18 cellular contexts compared by ENCODE assay signal in genomic region chr6:149425224-149425623, GRCh38. TPM values are rescaled to one million over a fixed set of nuclear protein-coding genes. Genes with fewer than 3 reads are reported as not detected.
A peak's percentile ranks its signal among the peaks of the same experiment; 100 is the strongest.
DNase-seq lines count a peak whose midpoint lies in the region; ATAC-seq, FAIRE-seq and TF ChIP-seq lines count a peak whose summit lies in the region.
"Had no signal": no experiment of that assay in that cellular context is flagged by ENCODE, and none has a peak within 500 bp of the region (broad histone marks: within the 10 kb centered on the region; RNA-seq: fewer than 3 reads in every experiment).

No MANE protein-coding gene starts in this region.

- ATAC-seq in IMR-90 (ENCODE audit: low read depth) (no peak), GM19023 (IDR thresholded peaks at IDR 0.05; ENCODE audit: unreplicated experiment) (no peak), left colon (no peak)
- ATAC-seq: HCT116, HepG2 had no signal

- H3K9me3 Mint-ChIP-seq in dendritic cell treated with granulocyte-macrophage colony-stimulating factor and Interleukin-4, amounts not matched to agents 40 ng/mL and 50 ng/mL, for 4 days, result no peaks in the 10 kb centered on the region
- H3K9me3 Mint-ChIP-seq: CD14-positive monocyte; CD4-positive, alpha-beta memory T cell had no signal

- CTCF ChIA-PET in IMR-90 (lab: Yijun Ruan, JAX), result no interaction called here

- no peak for TF ChIP-seq RAD21 in IMR-90 (IDR thresholded peaks at IDR 0.05; ENCODE audit: low read length)

- TF ChIP-seq CTCF in IMR-90 (conservative IDR thresholded peaks at IDR 0.05; ENCODE audit: low read depth, low read length), result no peak
- TF ChIP-seq CTCF in kidney (IDR thresholded peaks at IDR 0.05; ENCODE audit: borderline replicate concordance, extremely low read depth, insufficient read depth), result no peak

- H3K9me3 ChIP-seq in IMR-90 (ENCODE audit: control insufficient read depth, insufficient read depth, low read length) (no peaks in the 10 kb centered on the region), trophoblast cell (ENCODE audit: insufficient read depth, low read depth, low read length) (no peaks in the 10 kb centered on the region), kidney (ENCODE audit: control insufficient read depth in 1 of 2, low read length in 2 of 2) (no peaks in the 10 kb centered on the region)
- H3K9me3 ChIP-seq: BLaER1 had no signal

- dilution Hi-C loops in IMR-90 (cut with HindIII; ENCODE audit: low sequenced_read_pairs, unreplicated experiment), result no loop called here

- H3K79me1 ChIP-seq in IMR-90 (ENCODE audit: low read depth in 1 of 2, low read length in 2 of 2) (no peaks in the 10 kb centered on the region), trophoblast cell (ENCODE audit: low read length) (no peaks in the 10 kb centered on the region)

- H3K4me3 Mint-ChIP-seq in dendritic cell treated with granulocyte-macrophage colony-stimulating factor and Interleukin-4, amounts not matched to agents 40 ng/mL and 50 ng/mL, for 4 days, result no peak overlapping the region
- H3K4me3 Mint-ChIP-seq: CD14-positive monocyte; CD4-positive, alpha-beta memory T cell had no signal

- 100% methylated on average over 1 of the region's 8 CpGs; no CpG with 5 or more reads in 1 of the 2 experiments for WGBS in IMR-90 (ENCODE audit: extremely low coverage in 2 of 2, insufficient read length in 1 of 2), 2 experiments
- no CpG with 5 or more reads among the region's 8 CpGs for WGBS in trophoblast cell (ENCODE audit: extremely low coverage, insufficient coverage, insufficient read length)

- in situ Hi-C loops in IMR-90 (cut with MboI; ENCODE audit: low sequenced_read_pairs), result loop anchor here (5.0 to 10.0 kb wide), 3 partner anchors 343 to 840 kb away; no protein-coding TSS in a partner anchor

- no peaks in the 10 kb centered on the region for H3K36me3 Mint-ChIP-seq in dendritic cell treated with granulocyte-macrophage colony-stimulating factor and Interleukin-4, amounts not matched to agents 40 ng/mL and 50 ng/mL, for 4 days (ENCODE audit: low read depth)
- H3K36me3 Mint-ChIP-seq: CD14-positive monocyte; CD4-positive, alpha-beta memory T cell had no signal

- POLR2A ChIA-PET in IMR-90 (lab: Charles Lee; ENCODE audit: unreplicated experiment), result no interaction called here

- H3K9ac ChIP-seq in IMR-90 (ENCODE audit: low read depth, low read length), result no peak overlapping the region
- no peak overlapping the region for H3K9ac ChIP-seq in trophoblast cell (ENCODE audit: low read length)
- H3K9ac ChIP-seq in kidney (ENCODE audit: low read length in 2 of 2), result no peak overlapping the region
- H3K9ac ChIP-seq: BLaER1, GM23248 had no signal

- no peak overlapping the region for H3K4me2 ChIP-seq in IMR-90 (ENCODE audit: low read depth, low read length)
- no peak overlapping the region for H3K4me2 ChIP-seq in trophoblast cell (ENCODE audit: low read length)
- H3K4me2 ChIP-seq: BLaER1 had no signal

- H4K5ac ChIP-seq in IMR-90 (ENCODE audit: low read depth, low read length), result no peak overlapping the region

- BruUV-seq in IMR-90 (replicated peaks; lab: Mats Ljungman, UMichigan), result no TSS peak

- no peak overlapping the region for H3K14ac ChIP-seq in IMR-90 (replicated peaks; ENCODE audit: low read depth, low read length)
- no peak overlapping the region for H3K14ac ChIP-seq in trophoblast cell (ENCODE audit: low read length)

- TF ChIP-seq POLR2A in IMR-90 (IDR thresholded peaks at IDR 0.05; ENCODE audit: low read depth, low read length), result no peak

- H3K4me1 Mint-ChIP-seq in dendritic cell treated with granulocyte-macrophage colony-stimulating factor and Interleukin-4, amounts not matched to agents 40 ng/mL and 50 ng/mL, for 4 days (ENCODE audit: low read depth), result peaks cover 10% of the 10 kb centered on the region

- H3K27ac Mint-ChIP-seq in dendritic cell treated with granulocyte-macrophage colony-stimulating factor and Interleukin-4, amounts not matched to agents 40 ng/mL and 50 ng/mL, for 4 days, result peak overlapping the region; percentile 85
- H3K27ac Mint-ChIP-seq: CD14-positive monocyte had no signal

- no peak overlapping the region for H2AK9ac ChIP-seq in IMR-90 (replicated peaks; ENCODE audit: low read depth, low read length, poor library complexity)

- no peaks in the 10 kb centered on the region for H3K27me3 Mint-ChIP-seq in dendritic cell treated with granulocyte-macrophage colony-stimulating factor and Interleukin-4, amounts not matched to agents 40 ng/mL and 50 ng/mL, for 4 days
- H3K27me3 Mint-ChIP-seq: CD4-positive, alpha-beta memory T cell had no signal

- H3K36me3 ChIP-seq in IMR-90 (ENCODE audit: control insufficient read depth, insufficient read depth, low read length), result no peaks in the 10 kb centered on the region
- no peaks in the 10 kb centered on the region for H3K36me3 ChIP-seq in trophoblast cell (ENCODE audit: control insufficient read depth in 1 of 2, insufficient read depth in 2 of 2, low read length in 2 of 2)
- H3K36me3 ChIP-seq in kidney (ENCODE audit: control insufficient read depth in 1 of 2, insufficient read depth in 2 of 2, low read length in 2 of 2), result no peaks in the 10 kb centered on the region
- H3K36me3 ChIP-seq: BLaER1 had no signal

- no peak overlapping the region for H4K91ac ChIP-seq in IMR-90 (ENCODE audit: insufficient read depth, low read depth, low read length)
- H4K91ac ChIP-seq in trophoblast cell (ENCODE audit: low read depth, low read length), result no peak overlapping the region

- H3K9me1 ChIP-seq in IMR-90 (ENCODE audit: insufficient read depth, low read length), result no peaks in the 10 kb centered on the region

- intact Hi-C loops in IMR-90 (cut with micrococcal nuclease), result no loop called here
- intact Hi-C loops in dendritic cell treated with granulocyte-macrophage colony-stimulating factor and Interleukin-4, amounts not matched to agents 40 ng/mL and 50 ng/mL, for 4 days (cut with micrococcal nuclease), result no loop called here
- intact Hi-C loops in kidney (cut with DNase I), result loop anchor here (10.0 kb wide), 1 partner anchor 340 kb away; no protein-coding TSS in a partner anchor
- intact Hi-C loops in left colon (cut with DNase I, micrococcal nuclease), result loop anchor here in 1 of 2 donors (10.0 kb wide), 1 partner anchor 340 kb away; no protein-coding TSS in a partner anchor

- H3K56ac ChIP-seq in IMR-90 (ENCODE audit: extremely low read depth, insufficient read depth, low read length), result no peak overlapping the region

- no peak overlapping the region for H3K27ac ChIP-seq in IMR-90 (ENCODE audit: insufficient read depth, low read length)
- no peak overlapping the region for H3K27ac ChIP-seq in trophoblast cell (ENCODE audit: low read depth, low read length)
- H3K27ac ChIP-seq in kidney (ENCODE audit: low read depth in 2 of 2, low read length in 2 of 2), result no peak overlapping the region
- H3K27ac ChIP-seq: BLaER1, GM23248 had no signal

- peaks cover 8% of the 10 kb centered on the region for H3K27me3 ChIP-seq in IMR-90 (ENCODE audit: control insufficient read depth, insufficient read depth, low read length)
- H3K27me3 ChIP-seq in trophoblast cell (ENCODE audit: insufficient read depth, low read length), result no peaks in the 10 kb centered on the region
- H3K27me3 ChIP-seq: BLaER1 had no signal

- H2BK20ac ChIP-seq in IMR-90 (ENCODE audit: low read depth, low read length), result no peak overlapping the region; the same call in 1 of the 2 replicates

- H2AFZ ChIP-seq in IMR-90 (replicated peaks; ENCODE audit: low read length, poor library complexity) (peak overlapping the region; percentile 63), trophoblast cell (ENCODE audit: insufficient read depth, low read length, poor library complexity) (no peak overlapping the region)
- H2AFZ ChIP-seq: GM23248 had no signal

- H3K4ac ChIP-seq in IMR-90 (ENCODE audit: low read depth, low read length) (no peak overlapping the region), trophoblast cell (ENCODE audit: low read depth, low read length) (no peak overlapping the region)

- no peak overlapping the region for H4K12ac ChIP-seq in trophoblast cell (ENCODE audit: low read depth, low read length)

- H3K18ac ChIP-seq in IMR-90 (ENCODE audit: low read depth, low read length) (no peak overlapping the region), trophoblast cell (ENCODE audit: low read length) (no peak overlapping the region)

- no peak for FAIRE-seq in kidney (lab: Jason Lieb, UNC)
- FAIRE-seq: HepG2 had no signal

- H3K4me3 ChIP-seq in IMR-90 (ENCODE audit: insufficient read depth, low read depth, low read length) (no peak overlapping the region), trophoblast cell (ENCODE audit: low read depth, low read length) (peak overlapping the region; percentile 24), kidney (ENCODE audit: low read length in 2 of 2) (no peak overlapping the region)
- H3K4me3 ChIP-seq: BLaER1, GM23248 had no signal

- DNase-seq in IMR-90 (no peak), islet precursor cell (peak; percentile 29), trophoblast cell (no peak), kidney (no peak), germinal center (ENCODE audit: low spot score) (no peak), left colon (no peak)
- DNase-seq: 8988T; CD4-positive, alpha-beta memory T cell; DMS79 treated with DMSO at 0.1 percent for 48 hours; GF-D8; GM23248; H7 had no signal

- no peak overlapping the region for H2BK12ac ChIP-seq in trophoblast cell (ENCODE audit: low read length)

- H2BK120ac ChIP-seq in IMR-90 (ENCODE audit: low read depth, low read length), result no peak overlapping the region
- no peak overlapping the region for H2BK120ac ChIP-seq in trophoblast cell (ENCODE audit: insufficient read depth, low read length, poor library complexity)

- H4K8ac ChIP-seq in IMR-90 (ENCODE audit: low read depth in 2 of 2, low read length in 2 of 2) (no peak overlapping the region), trophoblast cell (ENCODE audit: low read depth, low read length) (no peak overlapping the region)

- no peaks in the 10 kb centered on the region for H3K79me2 ChIP-seq in trophoblast cell (ENCODE audit: control insufficient read depth, insufficient read depth, low read length, poor library complexity)

- H4K20me1 ChIP-seq in IMR-90 (ENCODE audit: insufficient read depth, low read length), result no peaks in the 10 kb centered on the region
- H4K20me1 ChIP-seq: BLaER1 had no signal

- H2BK5ac ChIP-seq in IMR-90 (ENCODE audit: low read depth, low read length, poor library complexity, severe bottlenecking) (no peak overlapping the region), trophoblast cell (ENCODE audit: low read depth, low read length, poor library complexity) (no peak overlapping the region)

- H2BK15ac ChIP-seq in IMR-90 (ENCODE audit: low read depth, low read length), result no peak overlapping the region

- H3K23ac ChIP-seq in IMR-90 (ENCODE audit: low read depth, low read length) (no peak overlapping the region), trophoblast cell (ENCODE audit: low read length) (no peak overlapping the region)

- H2AK5ac ChIP-seq in IMR-90 (ENCODE audit: low read depth, low read length) (no peak overlapping the region), trophoblast cell (ENCODE audit: low read length) (no peak overlapping the region)

- peaks cover 2% of the 10 kb centered on the region; the same call in 1 of the 2 replicates for H3K4me1 ChIP-seq in IMR-90 (ENCODE audit: control insufficient read depth, insufficient read depth, low read length)
- no peaks in the 10 kb centered on the region for H3K4me1 ChIP-seq in trophoblast cell (ENCODE audit: control insufficient read depth in 1 of 2, insufficient read depth in 2 of 2, low read length in 2 of 2)
- H3K4me1 ChIP-seq in kidney (ENCODE audit: control insufficient read depth in 1 of 2, insufficient read depth in 1 of 2, low read depth in 1 of 2, low read length in 2 of 2), result peaks cover 4% of the 10 kb centered on the region in 2 donors

RNA-seq across cellular contexts. Expression of gene SUMO4, which starts 25.2 kb away (rescaled TPM):
- total RNA-seq in IMR-90 (2012; rRNA removed) (1.9 and 2.2 TPM in 2 replicates), kidney (1.9 TPM), left colon (1 to 10 TPM; 2.1 to 2.7 TPM)
- polyA plus RNA-seq in IMR-90 (2012; rRNA removed) (not detected in 2 replicates), kidney (ENCODE audit: insufficient read depth, low read depth, low replicate concordance) (not detected)
- polyA plus RNA-seq in IMR-90 (2012; cell fraction: cytosol; rRNA removed), result not detected in 2 replicates
- polyA plus RNA-seq in IMR-90 (2012; cell fraction: nucleus; rRNA removed; ENCODE audit: low replicate concordance), result 0.05 and 0.44 TPM in 2 replicates
- polyA plus RNA-seq in trophoblast cell (2013), result 0.25 and 0.29 TPM in 2 replicates
- total RNA-seq: GM23248 had no signal

RNA-seq across cellular contexts. Expression of gene ZC3H12D, which starts 59.6 kb away (rescaled TPM):
- total RNA-seq in IMR-90 (2012; rRNA removed) (under 0.01 TPM in 1 of 2 replicates, not detected in the other), kidney (3.7 TPM), left colon (1 to 10 TPM; 4.3 to 8.7 TPM)
- polyA plus RNA-seq in IMR-90 (2012; rRNA removed) (0.07 and 0.12 TPM in 2 replicates), kidney (ENCODE audit: insufficient read depth, low read depth, low replicate concordance) (0.82 TPM)
- polyA plus RNA-seq in IMR-90 (2012; cell fraction: cytosol; rRNA removed), result under 0.01 and 0.01 TPM in 2 replicates
- polyA plus RNA-seq in IMR-90 (2012; cell fraction: nucleus; rRNA removed; ENCODE audit: low replicate concordance), result 0.26 and 0.38 TPM in 2 replicates
- 0.04 and 0.06 TPM in 2 replicates for polyA plus RNA-seq in trophoblast cell (2013)
- polyA plus RNA-seq: GM23248 had no signal
